In the genomic region with DNA sequence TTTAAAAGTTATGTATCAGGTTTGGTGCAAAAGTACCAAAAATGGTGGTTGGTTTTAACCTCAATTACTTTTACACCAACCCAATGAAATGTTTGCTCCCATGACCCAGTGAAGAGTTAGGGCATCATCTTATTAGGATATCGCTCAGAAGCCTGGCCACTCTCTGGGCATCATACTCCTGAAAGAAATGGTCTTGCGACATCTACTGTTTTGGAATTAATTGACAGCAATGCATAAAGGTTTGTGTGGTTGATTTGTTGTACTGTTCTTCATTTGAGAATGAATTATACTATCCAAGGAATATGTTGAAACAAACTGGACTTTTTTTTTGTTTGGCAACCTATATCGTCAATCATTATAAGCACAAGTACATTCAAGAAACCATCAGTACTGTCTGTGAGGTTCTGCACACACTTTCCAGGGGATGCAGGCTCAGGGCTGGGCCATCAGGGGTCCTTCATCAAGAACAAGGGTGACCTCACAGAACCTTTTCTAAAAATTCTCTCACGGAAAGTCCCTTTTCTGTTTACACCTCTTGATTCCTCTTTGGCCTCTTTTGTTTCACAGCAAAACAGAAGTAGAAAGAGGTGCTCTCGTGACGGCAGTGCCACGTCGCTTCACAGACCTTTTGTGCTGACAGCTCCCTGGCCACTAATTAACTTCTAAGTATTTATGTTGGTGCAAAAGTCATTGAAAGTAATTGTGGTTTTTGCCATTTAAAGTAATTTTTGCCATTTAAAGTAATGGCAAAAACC, we compare ENCODE assay signal across 8 cellular contexts.
A peak's percentile ranks its signal among the peaks of the same experiment; 100 is the strongest.
DNase-seq lines count a peak whose midpoint lies in the region; ATAC-seq and TF ChIP-seq lines count a peak whose summit lies in the region.

No MANE protein-coding gene starts in this region.

- no peak for TF ChIP-seq CTCF in CD4-positive, alpha-beta T cell (IDR thresholded peaks at IDR 0.05)
- TF ChIP-seq CTCF in liver (IDR thresholded peaks at IDR 0.05; ENCODE audit: low read depth, low read length, missing input control) (peak; percentile 9), nephron progenitor cell (IDR thresholded peaks at IDR 0.05) (no peak)

- 59% methylated on average over 8 of the region's 8 CpGs for WGBS in liver

- intact Hi-C loops in CD4-positive, alpha-beta T cell (cut with DNase I, micrococcal nuclease): loop anchor here in 1 of 2 experiments (10.0 kb wide), 1 partner anchor 753 kb away; no protein-coding TSS in a partner anchor

- no peaks in the 10 kb centered on the region for H3K4me1 ChIP-seq in liver (ENCODE audit: control insufficient read depth in 4 of 4, insufficient read depth in 4 of 4, low read length in 3 of 4)

- H3K4me3 Mint-ChIP-seq in CD4-positive, alpha-beta T cell: no peak overlapping the region
- no peak overlapping the region for H3K4me3 Mint-ChIP-seq in nephron progenitor cell

- H3K4me1 Mint-ChIP-seq in CD4-positive, alpha-beta T cell (ENCODE audit: low read depth): peaks cover 20% of the 10 kb centered on the region
- no peaks in the 10 kb centered on the region for H3K4me1 Mint-ChIP-seq in nephron progenitor cell

- peak; percentile 46 to 47 for TF ChIP-seq RAD21 in liver (IDR thresholded peaks at IDR 0.05)

- ATAC-seq in CD4-positive, alpha-beta T cell (ENCODE audit: poor library complexity): peak; percentile 85
- ATAC-seq in GM19397 (IDR thresholded peaks at IDR 0.05; ENCODE audit: unreplicated experiment): peak; percentile 90
- peak; percentile 94 for ATAC-seq in HG03439 (IDR thresholded peaks at IDR 0.05; ENCODE audit: unreplicated experiment)

- no peak overlapping the region for H3K4me3 ChIP-seq in liver (ENCODE audit: low read depth in 1 of 3, low read length in 3 of 3)

- CTCF ChIA-PET in CD4-positive, alpha-beta T cell (lab: Charles Lee): interaction anchor here (1.3 kb wide), 1 partner anchor 50 kb away, joined by 4 read pairs; no protein-coding TSS in a partner anchor

- no peaks in the 10 kb centered on the region for H3K9me3 Mint-ChIP-seq in CD4-positive, alpha-beta T cell
- H3K9me3 Mint-ChIP-seq in nephron progenitor cell: peaks cover 22% of the 10 kb centered on the region

- H3K36me3 Mint-ChIP-seq in CD4-positive, alpha-beta T cell (ENCODE audit: low read depth): no peaks in the 10 kb centered on the region
- peaks cover 5% of the 10 kb centered on the region for H3K36me3 Mint-ChIP-seq in nephron progenitor cell (ENCODE audit: low read depth)

- no peaks in the 10 kb centered on the region for H3K27me3 Mint-ChIP-seq in CD4-positive, alpha-beta T cell
- H3K27me3 Mint-ChIP-seq in nephron progenitor cell (ENCODE audit: low read depth, poor library complexity): peaks cover 7% of the 10 kb centered on the region

- DNase-seq in CD4-positive, alpha-beta T cell: peak in 6 of 10 experiments; percentile 7 to 32 (median 14)
- peak; percentile 34 for DNase-seq in activated T-helper 9 cell treated with anti-CD3 and anti-CD28 coated beads, Interleukin-2, amount 50 U/mL, for 16 hours (ENCODE audit: low read depth)
- no peak for DNase-seq in AML-193 (lab: John Stamatoyannopoulos, UW)
- no peak for DNase-seq in COR-L47 (lab: John Stamatoyannopoulos, UW)
- DNase-seq in nephron progenitor cell: no peak

- H3K27ac ChIP-seq in CD4-positive, alpha-beta T cell (ENCODE audit: low read depth, low read length): no peak overlapping the region
- H3K27ac ChIP-seq in liver (ENCODE audit: low read depth in 1 of 2, low read length in 2 of 2): no peak overlapping the region

- no peaks in the 10 kb centered on the region for H3K9me3 ChIP-seq in CD4-positive, alpha-beta T cell (ENCODE audit: control insufficient read depth, low read length)
- H3K9me3 ChIP-seq in liver (ENCODE audit: control insufficient read depth in 4 of 4, low read length in 3 of 4): no peaks in the 10 kb centered on the region

- peak overlapping the region; percentile 4 for H3K27ac Mint-ChIP-seq in CD4-positive, alpha-beta T cell
- no peak overlapping the region for H3K27ac Mint-ChIP-seq in nephron progenitor cell

- H3K36me3 ChIP-seq in liver (ENCODE audit: control insufficient read depth in 4 of 4, insufficient read depth in 3 of 4, low read depth in 1 of 4, low read length in 3 of 4): no peaks in the 10 kb centered on the region

- no peaks in the 10 kb centered on the region for H3K27me3 ChIP-seq in CD4-positive, alpha-beta T cell (ENCODE audit: control insufficient read depth, insufficient read depth, low read length)
- no peaks in the 10 kb centered on the region for H3K27me3 ChIP-seq in liver (ENCODE audit: control insufficient read depth in 4 of 4, insufficient read depth in 4 of 4, low read length in 3 of 4)

- POLR2A ChIA-PET in CD4-positive, alpha-beta T cell (lab: Charles Lee): interaction anchor here (0.6 to 4.0 kb wide), 4 partner anchors 117 to 145 kb away, joined by 3 to 17 read pairs (median 5); a partner anchor contains a TSS

- H3K9ac ChIP-seq in liver (ENCODE audit: low read depth in 1 of 2, low read length in 2 of 2): no peak overlapping the region

TF ChIP-seq in liver, 16 proteins besides CTCF, POLR2A, EP300 and RAD21:
- TF ChIP-seq NR2F2 (IDR thresholded peaks at IDR 0.05) (no peak), FOXA2 (IDR thresholded peaks at IDR 0.05) (no peak), HNF4A (conservative IDR thresholded peaks at IDR 0.05) (no peak), TAF1 (conservative IDR thresholded peaks at IDR 0.05) (no peak), FOXA1 (IDR thresholded peaks at IDR 0.05) (no peak), JUND (IDR thresholded peaks at IDR 0.05) (no peak), GABPA (IDR thresholded peaks at IDR 0.05 in 1 of 2, conservative IDR thresholded peaks at IDR 0.05 in 1 of 2) (no peak), RXRA (IDR thresholded peaks at IDR 0.05) (no peak), YY1 (IDR thresholded peaks at IDR 0.05) (no peak), SP1 (IDR thresholded peaks at IDR 0.05) (no peak), EGR1 (IDR thresholded peaks at IDR 0.05; ENCODE audit: low read depth in 2 of 2) (no peak)
- TF ChIP-seq, protein P1, sequence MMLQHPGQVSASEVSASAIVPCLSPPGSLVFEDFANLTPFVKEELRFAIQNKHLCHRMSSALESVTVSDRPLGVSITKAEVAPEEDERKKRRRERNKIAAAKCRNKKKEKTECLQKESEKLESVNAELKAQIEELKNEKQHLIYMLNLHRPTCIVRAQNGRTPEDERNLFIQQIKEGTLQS (IDR thresholded peaks at IDR 0.05): no peak
- TF ChIP-seq, protein P2, sequence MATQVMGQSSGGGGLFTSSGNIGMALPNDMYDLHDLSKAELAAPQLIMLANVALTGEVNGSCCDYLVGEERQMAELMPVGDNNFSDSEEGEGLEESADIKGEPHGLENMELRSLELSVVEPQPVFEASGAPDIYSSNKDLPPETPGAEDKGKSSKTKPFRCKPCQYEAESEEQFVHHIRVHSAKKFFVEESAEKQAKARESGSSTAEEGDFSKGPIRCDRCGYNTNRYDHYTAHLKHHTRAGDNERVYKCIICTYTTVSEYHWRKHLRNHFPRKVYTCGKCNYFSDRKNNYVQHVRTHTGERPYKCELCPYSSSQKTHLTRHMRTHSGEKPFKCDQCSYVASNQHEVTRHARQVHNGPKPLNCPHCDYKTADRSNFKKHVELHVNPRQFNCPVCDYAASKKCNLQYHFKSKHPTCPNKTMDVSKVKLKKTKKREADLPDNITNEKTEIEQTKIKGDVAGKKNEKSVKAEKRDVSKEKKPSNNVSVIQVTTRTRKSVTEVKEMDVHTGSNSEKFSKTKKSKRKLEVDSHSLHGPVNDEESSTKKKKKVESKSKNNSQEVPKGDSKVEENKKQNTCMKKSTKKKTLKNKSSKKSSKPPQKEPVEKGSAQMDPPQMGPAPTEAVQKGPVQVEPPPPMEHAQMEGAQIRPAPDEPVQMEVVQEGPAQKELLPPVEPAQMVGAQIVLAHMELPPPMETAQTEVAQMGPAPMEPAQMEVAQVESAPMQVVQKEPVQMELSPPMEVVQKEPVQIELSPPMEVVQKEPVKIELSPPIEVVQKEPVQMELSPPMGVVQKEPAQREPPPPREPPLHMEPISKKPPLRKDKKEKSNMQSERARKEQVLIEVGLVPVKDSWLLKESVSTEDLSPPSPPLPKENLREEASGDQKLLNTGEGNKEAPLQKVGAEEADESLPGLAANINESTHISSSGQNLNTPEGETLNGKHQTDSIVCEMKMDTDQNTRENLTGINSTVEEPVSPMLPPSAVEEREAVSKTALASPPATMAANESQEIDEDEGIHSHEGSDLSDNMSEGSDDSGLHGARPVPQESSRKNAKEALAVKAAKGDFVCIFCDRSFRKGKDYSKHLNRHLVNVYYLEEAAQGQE (IDR thresholded peaks at IDR 0.05): no peak
- TF ChIP-seq, protein P3, sequence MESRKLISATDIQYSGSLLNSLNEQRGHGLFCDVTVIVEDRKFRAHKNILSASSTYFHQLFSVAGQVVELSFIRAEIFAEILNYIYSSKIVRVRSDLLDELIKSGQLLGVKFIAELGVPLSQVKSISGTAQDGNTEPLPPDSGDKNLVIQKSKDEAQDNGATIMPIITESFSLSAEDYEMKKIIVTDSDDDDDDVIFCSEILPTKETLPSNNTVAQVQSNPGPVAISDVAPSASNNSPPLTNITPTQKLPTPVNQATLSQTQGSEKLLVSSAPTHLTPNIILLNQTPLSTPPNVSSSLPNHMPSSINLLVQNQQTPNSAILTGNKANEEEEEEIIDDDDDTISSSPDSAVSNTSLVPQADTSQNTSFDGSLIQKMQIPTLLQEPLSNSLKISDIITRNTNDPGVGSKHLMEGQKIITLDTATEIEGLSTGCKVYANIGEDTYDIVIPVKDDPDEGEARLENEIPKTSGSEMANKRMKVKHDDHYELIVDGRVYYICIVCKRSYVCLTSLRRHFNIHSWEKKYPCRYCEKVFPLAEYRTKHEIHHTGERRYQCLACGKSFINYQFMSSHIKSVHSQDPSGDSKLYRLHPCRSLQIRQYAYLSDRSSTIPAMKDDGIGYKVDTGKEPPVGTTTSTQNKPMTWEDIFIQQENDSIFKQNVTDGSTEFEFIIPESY (IDR thresholded peaks at IDR 0.05): no peak
- TF ChIP-seq, protein P4, sequence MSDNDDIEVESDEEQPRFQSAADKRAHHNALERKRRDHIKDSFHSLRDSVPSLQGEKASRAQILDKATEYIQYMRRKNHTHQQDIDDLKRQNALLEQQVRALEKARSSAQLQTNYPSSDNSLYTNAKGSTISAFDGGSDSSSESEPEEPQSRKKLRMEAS (IDR thresholded peaks at IDR 0.05): no peak

Comparison
In these comparisons a context has a peak if more than half of its experiments do, and no peak if none do; other contexts are left out.
1. DNase-seq: peak in CD4-positive, alpha-beta T cell (6 of 10) and activated T-helper 9 cell treated with anti-CD3 and anti-CD28 coated beads, Interleukin-2, amount 50 U/mL, for 16 hours (single experiment); none in AML-193 (0 of 2), COR-L47 (single experiment) and nephron progenitor cell (single experiment).
2. Peak in every context shown above with its lines, with median percentiles within 50 percentile points of each other: ATAC-seq.